ENCODE assay signal across 16 cellular contexts in genomic region chr17:81706757-81707624, GRCh38. TPM values are rescaled to one million over a fixed set of nuclear protein-coding genes. Genes with fewer than 3 reads are reported as not detected.
DNase-seq lines count a peak whose midpoint lies in the region; ATAC-seq, FAIRE-seq and TF ChIP-seq lines count a peak whose summit lies in the region.
"Had no signal": no experiment of that assay in that cellular context is flagged by ENCODE, and none has a peak within 500 bp of the region (broad histone marks: within the 10 kb centered on the region; RNA-seq: fewer than 3 reads in every experiment).

No MANE protein-coding gene starts in this region.

- H2BK15ac ChIP-seq in mesenchymal stem cell (ENCODE audit: low read depth, poor library complexity, severe bottlenecking) = no peak overlapping the region

- no peak overlapping the region for H3K9ac ChIP-seq in HepG2 (ENCODE audit: insufficient read depth, low read depth, low read length)
- no peak overlapping the region for H3K9ac ChIP-seq in mesenchymal stem cell (ENCODE audit: low read length)
- H3K9ac ChIP-seq: KMS-11 had no signal

- 97% methylated on average over 38 of the region's 54 CpGs for WGBS in HepG2 (ENCODE audit: low lambda C conversion rate)
- 93% methylated on average over 3 of the region's 54 CpGs for WGBS in right lobe of liver (ENCODE audit: insufficient coverage, low coverage, low lambda C conversion rate, missing lambda C conversion rate)
- 96% methylated on average over 53 of the region's 54 CpGs for WGBS in mesenchymal stem cell

- H3K4ac ChIP-seq in mesenchymal stem cell (ENCODE audit: low read depth in 1 of 2, low read length in 2 of 2) = no peak overlapping the region

- no peak for TF ChIP-seq RAD21 in HepG2 (CRISPR knock-in tag; IDR thresholded peaks at IDR 0.05)

- H3K9me3 ChIP-seq in HepG2 (ENCODE audit: low read length) (no peaks in the 10 kb centered on the region), right lobe of liver (no peaks in the 10 kb centered on the region), T-helper 17 cell (ENCODE audit: control insufficient read depth, low read length, poor library complexity, severe bottlenecking) (no peaks in the 10 kb centered on the region), mesenchymal stem cell (ENCODE audit: control insufficient read depth, low read length) (no peaks in the 10 kb centered on the region)
- H3K9me3 ChIP-seq: ovary had no signal

- H3K4me3 Mint-ChIP-seq in T-helper 17 cell = no peak overlapping the region

- FAIRE-seq in HepG2 (lab: Jason Lieb, UNC) = no peak
- peak; percentile 17 for FAIRE-seq in urothelium cell line (lab: Jason Lieb, UNC)
- FAIRE-seq: RCC 7860 had no signal

- peaks cover 24% of the 10 kb centered on the region for H3K79me1 ChIP-seq in mesenchymal stem cell (replicated peaks; ENCODE audit: low read length, poor library complexity, severe bottlenecking)

- peaks cover 16% of the 10 kb centered on the region for H3K4me1 Mint-ChIP-seq in T-helper 17 cell

- H3K23ac ChIP-seq in mesenchymal stem cell (ENCODE audit: low read length in 2 of 2) = no peak overlapping the region

- H3K4me1 ChIP-seq in HepG2 (ENCODE audit: insufficient read depth, low read length) (peaks cover 35% of the 10 kb centered on the region), right lobe of liver (peaks cover 0 to 32% (median 12%) of the 10 kb centered on the region in 4 donors), mesenchymal stem cell (ENCODE audit: control insufficient read depth, insufficient read depth, low read depth, low read length) (peaks cover 30% of the 10 kb centered on the region)

- no peak overlapping the region for H4K8ac ChIP-seq in mesenchymal stem cell (ENCODE audit: low read length)

- H3K36me3 Mint-ChIP-seq in T-helper 17 cell (ENCODE audit: low read depth) = peaks cover 2% of the 10 kb centered on the region

- CTCF ChIA-PET in HepG2 (lab: Yijun Ruan, JAX; ENCODE audit: low intra/inter-chr PET ratio, low total read pairs) = no interaction called here

- H3K27ac Mint-ChIP-seq in T-helper 17 cell = peak overlapping the region; percentile 29

- intact Hi-C loops in HepG2 (cut with micrococcal nuclease; ENCODE audit: unreplicated experiment) (no loop called here), right lobe of liver (cut with DNase I) (loop anchor here in 1 of 2 donors (5.0 kb wide), 1 partner anchor 35 kb away; no protein-coding TSS in a partner anchor)

- no peak overlapping the region for H4K91ac ChIP-seq in mesenchymal stem cell (ENCODE audit: low read length)

- H3K79me2 ChIP-seq in HepG2 (ENCODE audit: insufficient read depth, low read length) = peaks cover 34% of the 10 kb centered on the region

- ATAC-seq in HepG2 (no peak), right lobe of liver (no peak), T-helper 17 cell (no peak), omental fat pad (ENCODE audit: low FRiP score) (no peak)

- H3K4me2 ChIP-seq in HepG2 (ENCODE audit: low read depth, low read length) = no peak overlapping the region
- H3K4me2 ChIP-seq in mesenchymal stem cell (ENCODE audit: low read length, poor library complexity, severe bottlenecking) = no peak overlapping the region
- H3K4me2 ChIP-seq: KMS-11 had no signal

- TSS peak; percentile 16 for BruUV-seq in HepG2 (replicated peaks; lab: Mats Ljungman, UMichigan)

- no peaks in the 10 kb centered on the region for H3K27me3 Mint-ChIP-seq in T-helper 17 cell

- no peak overlapping the region for H3K14ac ChIP-seq in mesenchymal stem cell (ENCODE audit: low read length in 2 of 2)

- H3K27me3 ChIP-seq in HepG2 (ENCODE audit: control insufficient read depth in 1 of 2, insufficient read depth in 2 of 2, low read length in 2 of 2) (no peaks in the 10 kb centered on the region; a peak in 1 of 5 replicates), right lobe of liver (no peaks in the 10 kb centered on the region), mesenchymal stem cell (ENCODE audit: control insufficient read depth in 1 of 2, insufficient read depth in 1 of 2, low read length in 2 of 2) (no peaks in the 10 kb centered on the region)
- H3K27me3 ChIP-seq: ovary had no signal

- DNase-seq in HepG2 (ENCODE audit: low spot score) (no peak), right lobe of liver (no peak), T-helper 17 cell (no peak), urothelium cell line (ENCODE audit: low spot score) (no peak), mesenchymal stem cell (no peak), omental fat pad (ENCODE audit: low spot score) (no peak)
- DNase-seq: activated gamma-delta T cell; anterior cingulate cortex; foreskin melanocyte; NCI-H1417; NCI-H82; stimulated activated CD4-positive, alpha-beta T cell treated with anti-CD3 and anti-CD28 coated beads, Interleukin-4, amount 100 ng/mL, for 1 hour; stimulated activated CD8-positive, alpha-beta memory T cell treated with anti-CD3 and anti-CD28 coated beads, Interleukin-4, amount 100 ng/mL, for 48 hours had no signal

- no peak overlapping the region for H3K18ac ChIP-seq in mesenchymal stem cell (ENCODE audit: low read depth in 1 of 2, low read length in 2 of 2)

- POLR2A ChIA-PET in HepG2 (lab: Yijun Ruan, JAX) = interaction anchor here (1.3 to 4.2 kb wide), 3 partner anchors 20 to 154 kb away, joined by 3 to 25 read pairs (median 17); partner anchors contain the start of genes ARL16, HGS and P4HB

- H3K4me3 ChIP-seq in HepG2 (replicated peaks in 1 of 3; ENCODE audit: insufficient read depth in 1 of 3, low read depth in 2 of 3, low read length in 3 of 3) (no peak overlapping the region), right lobe of liver (no peak overlapping the region), mesenchymal stem cell (ENCODE audit: insufficient read depth in 1 of 2, low read depth in 1 of 2, low read length in 2 of 2) (no peak overlapping the region)
- H3K4me3 ChIP-seq: ovary had no signal

- TF ChIP-seq EP300 in HepG2 (IDR thresholded peaks at IDR 0.05; ENCODE audit: low read depth in 2 of 2, low read length in 2 of 2) (no peak), HepG2 (CRISPR knock-in tag; IDR thresholded peaks at IDR 0.05; ENCODE audit: borderline replicate concordance) (no peak)

- TF ChIP-seq CTCF in HepG2 (CRISPR knock-in tag; IDR thresholded peaks at IDR 0.05) = no peak
- TF ChIP-seq CTCF in right lobe of liver (IDR thresholded peaks at IDR 0.05) = no peak
- TF ChIP-seq CTCF in omental fat pad (IDR thresholded peaks at IDR 0.05) = no peak

- no peak overlapping the region for H2BK12ac ChIP-seq in mesenchymal stem cell (ENCODE audit: low read length in 2 of 2)

- H3K36me3 ChIP-seq in HepG2 (replicated peaks in 1 of 2; ENCODE audit: control insufficient read depth in 1 of 2, insufficient read depth in 2 of 2, low read length in 2 of 2) (peaks cover 18 to 37% of the 10 kb centered on the region in 2 experiments), right lobe of liver (peaks cover 0 to 35% (median 12%) of the 10 kb centered on the region in 4 donors), mesenchymal stem cell (ENCODE audit: control insufficient read depth in 1 of 2, insufficient read depth in 2 of 2, low read depth in 1 of 2, low read length in 2 of 2) (peaks cover 38 to 47% of the 10 kb centered on the region in 2 experiments)
- H3K36me3 ChIP-seq: ovary had no signal

- no peak; a peak in 1 of 4 replicates for TF ChIP-seq POLR2A in HepG2 (IDR thresholded peaks at IDR 0.05; ENCODE audit: insufficient read depth in 1 of 2, low read depth in 2 of 2, low read length in 2 of 2)
- no peak for TF ChIP-seq POLR2A in right lobe of liver (IDR thresholded peaks at IDR 0.05)

- no peak overlapping the region for H2AK5ac ChIP-seq in mesenchymal stem cell (ENCODE audit: low read length, severe bottlenecking)

- H4K20me1 ChIP-seq in HepG2 (ENCODE audit: insufficient read depth, low read length) = no peaks in the 10 kb centered on the region; the same call in 1 of the 2 replicates

- H3K27ac ChIP-seq in HepG2 (ENCODE audit: extremely low read length, insufficient read depth, low read length) (no peak overlapping the region), right lobe of liver (no peak overlapping the region), mesenchymal stem cell (ENCODE audit: low read length, poor library complexity, severe bottlenecking) (no peak overlapping the region)
- H3K27ac ChIP-seq: KMS-11, ovary had no signal

- H2BK5ac ChIP-seq in mesenchymal stem cell (ENCODE audit: low read depth, low read length, poor library complexity, severe bottlenecking) = no peak overlapping the region

- in situ Hi-C loops in HepG2 (cut with HindIII; ENCODE audit: extremely low pct_ligation_motif_present, low pct_unique_long_range_greater_than_20kb) = no loop called here

- no peak overlapping the region for H2AFZ ChIP-seq in HepG2 (ENCODE audit: low read length)
- H2AFZ ChIP-seq in mesenchymal stem cell (ENCODE audit: low read depth, low read length) = no peak overlapping the region

- H2BK120ac ChIP-seq in mesenchymal stem cell (ENCODE audit: low read depth, low read length) = no peak overlapping the region

RNA-seq across cellular contexts. Expression of gene MRPL12, which starts 3.8 kb away (rescaled TPM):
- 39.1 and 72.5 TPM in 2 replicates for total RNA-seq in HepG2 (2016; rRNA removed; fragmentation: Illumina TruSeq; extraction: Trizol)
- 76.8 and 84.3 TPM in 2 replicates for total RNA-seq in HepG2 (2016; cell fraction: cytosol; rRNA removed; fragmentation: Illumina TruSeq; extraction: Trizol; ENCODE audit: low read depth)
- 47.2 and 70.7 TPM in 2 replicates for total RNA-seq in HepG2 (2016; cell fraction: insoluble cytoplasmic fraction; rRNA removed; fragmentation: Illumina TruSeq; extraction: Trizol)
- total RNA-seq in HepG2 (2016; cell fraction: membrane; rRNA removed; fragmentation: Illumina TruSeq; extraction: Trizol) = 95.6 and 107 TPM in 2 replicates
- 26.8 and 29.8 TPM in 2 replicates for total RNA-seq in HepG2 (2016; cell fraction: nucleus; rRNA removed; fragmentation: Illumina TruSeq; extraction: Trizol)
- 94.1 and 112 TPM in 2 replicates for polyA plus RNA-seq in HepG2 (2011; rRNA removed)
- 137 and 215 TPM in 2 replicates for polyA plus RNA-seq in HepG2 (2011; cell fraction: cytosol; rRNA removed)
- 94.6 and 96.1 TPM in 2 replicates for polyA plus RNA-seq in HepG2 (2011; cell fraction: nucleus; rRNA removed)
- 83.0 and 86.6 TPM in 2 replicates for polyA plus RNA-seq in HepG2 (2012)
- polyA plus RNA-seq in HepG2 (2016; cell fraction: cytosol; fragmentation: Illumina TruSeq; extraction: Trizol; ENCODE audit: low read depth) = 367 and 487 TPM in 2 replicates
- 281 and 289 TPM in 2 replicates for polyA plus RNA-seq in HepG2 (2016; cell fraction: insoluble cytoplasmic fraction; fragmentation: Illumina TruSeq; extraction: Trizol; ENCODE audit: low read depth)
- polyA plus RNA-seq in HepG2 (2016; cell fraction: membrane; fragmentation: Illumina TruSeq; extraction: Trizol; ENCODE audit: low read depth) = 273 and 345 TPM in 2 replicates
- 148 and 167 TPM in 2 replicates for polyA plus RNA-seq in HepG2 (2016; cell fraction: nucleus; fragmentation: Illumina TruSeq; extraction: Trizol; ENCODE audit: insufficient read depth, low read depth)
- 58.6 and 62.0 TPM in 2 replicates for polyA minus RNA-seq in HepG2 (2011; rRNA and poly(A)+ RNA removed; ENCODE audit: low replicate concordance)
- 34.6 and 36.8 TPM in 2 replicates for polyA minus RNA-seq in HepG2 (2011; cell fraction: cytosol; rRNA and poly(A)+ RNA removed)
- polyA minus RNA-seq in HepG2 (2011; cell fraction: nucleus; rRNA and poly(A)+ RNA removed) = 24.0 and 29.4 TPM in 2 replicates
- total RNA-seq in right lobe of liver = 100 to 1,000 TPM in 2 of 6 experiments, 10 to 100 TPM in 4; 43.8 to 119 (median 59.3) TPM
- 10 to 100 TPM; 21.4 to 21.8 TPM for total RNA-seq in T-helper 17 cell
- polyA plus RNA-seq in mesenchymal stem cell (2013, experiment 1 of 2) = 57.7 TPM
- polyA plus RNA-seq in mesenchymal stem cell (2013, experiment 2 of 2) = 59.4 TPM
- 10 to 100 TPM; 31.4 to 55.8 (median 49.2) TPM for total RNA-seq in omental fat pad

RNA-seq across cellular contexts. Expression of gene SLC25A10, which starts 5.1 kb away (rescaled TPM):
- total RNA-seq in HepG2 (2016; rRNA removed; fragmentation: Illumina TruSeq; extraction: Trizol) = 111 and 140 TPM in 2 replicates
- 76.5 and 89.9 TPM in 2 replicates for total RNA-seq in HepG2 (2016; cell fraction: cytosol; rRNA removed; fragmentation: Illumina TruSeq; extraction: Trizol; ENCODE audit: low read depth)
- total RNA-seq in HepG2 (2016; cell fraction: insoluble cytoplasmic fraction; rRNA removed; fragmentation: Illumina TruSeq; extraction: Trizol) = 100 and 147 TPM in 2 replicates
- 143 and 165 TPM in 2 replicates for total RNA-seq in HepG2 (2016; cell fraction: membrane; rRNA removed; fragmentation: Illumina TruSeq; extraction: Trizol)
- total RNA-seq in HepG2 (2016; cell fraction: nucleus; rRNA removed; fragmentation: Illumina TruSeq; extraction: Trizol) = 53.5 and 61.2 TPM in 2 replicates
- polyA plus RNA-seq in HepG2 (2011; rRNA removed) = 46.5 and 59.7 TPM in 2 replicates
- polyA plus RNA-seq in HepG2 (2011; cell fraction: cytosol; rRNA removed) = 37.0 and 59.3 TPM in 2 replicates
- polyA plus RNA-seq in HepG2 (2011; cell fraction: nucleus; rRNA removed) = 97.5 and 120 TPM in 2 replicates
- 28.3 and 32.0 TPM in 2 replicates for polyA plus RNA-seq in HepG2 (2012)
- 77.4 and 92.5 TPM in 2 replicates for polyA plus RNA-seq in HepG2 (2016; cell fraction: cytosol; fragmentation: Illumina TruSeq; extraction: Trizol; ENCODE audit: low read depth)
- 90.7 and 117 TPM in 2 replicates for polyA plus RNA-seq in HepG2 (2016; cell fraction: insoluble cytoplasmic fraction; fragmentation: Illumina TruSeq; extraction: Trizol; ENCODE audit: low read depth)
- polyA plus RNA-seq in HepG2 (2016; cell fraction: membrane; fragmentation: Illumina TruSeq; extraction: Trizol; ENCODE audit: low read depth) = 117 and 123 TPM in 2 replicates
- 106 and 108 TPM in 2 replicates for polyA plus RNA-seq in HepG2 (2016; cell fraction: nucleus; fragmentation: Illumina TruSeq; extraction: Trizol; ENCODE audit: insufficient read depth, low read depth)
- polyA minus RNA-seq in HepG2 (2011; rRNA and poly(A)+ RNA removed; ENCODE audit: low replicate concordance) = 55.9 and 103 TPM in 2 replicates
- 23.3 and 25.9 TPM in 2 replicates for polyA minus RNA-seq in HepG2 (2011; cell fraction: cytosol; rRNA and poly(A)+ RNA removed)
- polyA minus RNA-seq in HepG2 (2011; cell fraction: nucleus; rRNA and poly(A)+ RNA removed) = 32.0 and 34.5 TPM in 2 replicates
- 10 to 100 TPM; 35.6 to 92.0 (median 72.7) TPM for total RNA-seq in right lobe of liver
- total RNA-seq in T-helper 17 cell = 1 to 10 TPM; 3.4 TPM
- polyA plus RNA-seq in mesenchymal stem cell (2013, experiment 1 of 2) = 4.5 TPM
- 4.1 TPM for polyA plus RNA-seq in mesenchymal stem cell (2013, experiment 2 of 2)
- 10 to 100 TPM; 11.4 to 22.4 (median 14.0) TPM for total RNA-seq in omental fat pad

RNA-seq across cellular contexts. Expression of gene HGS, which starts 23.2 kb away (rescaled TPM):
- 54.1 and 73.3 TPM in 2 replicates for total RNA-seq in HepG2 (2016; rRNA removed; fragmentation: Illumina TruSeq; extraction: Trizol)
- 23.7 and 25.3 TPM in 2 replicates for total RNA-seq in HepG2 (2016; cell fraction: cytosol; rRNA removed; fragmentation: Illumina TruSeq; extraction: Trizol; ENCODE audit: low read depth)
- total RNA-seq in HepG2 (2016; cell fraction: insoluble cytoplasmic fraction; rRNA removed; fragmentation: Illumina TruSeq; extraction: Trizol) = 46.3 and 75.5 TPM in 2 replicates
- total RNA-seq in HepG2 (2016; cell fraction: membrane; rRNA removed; fragmentation: Illumina TruSeq; extraction: Trizol) = 26.2 and 27.2 TPM in 2 replicates
- total RNA-seq in HepG2 (2016; cell fraction: nucleus; rRNA removed; fragmentation: Illumina TruSeq; extraction: Trizol) = 61.6 and 70.3 TPM in 2 replicates
- polyA plus RNA-seq in HepG2 (2011; rRNA removed) = 78.1 and 85.3 TPM in 2 replicates
- polyA plus RNA-seq in HepG2 (2011; cell fraction: cytosol; rRNA removed) = 23.0 and 37.1 TPM in 2 replicates
- 599 and 842 TPM in 2 replicates for polyA plus RNA-seq in HepG2 (2011; cell fraction: nucleus; rRNA removed)
- 50.3 and 58.5 TPM in 2 replicates for polyA plus RNA-seq in HepG2 (2012)
- 10.3 and 14.6 TPM in 2 replicates for polyA plus RNA-seq in HepG2 (2016; cell fraction: cytosol; fragmentation: Illumina TruSeq; extraction: Trizol; ENCODE audit: low read depth)
- 49.0 and 65.5 TPM in 2 replicates for polyA plus RNA-seq in HepG2 (2016; cell fraction: insoluble cytoplasmic fraction; fragmentation: Illumina TruSeq; extraction: Trizol; ENCODE audit: low read depth)
- 20.0 and 26.0 TPM in 2 replicates for polyA plus RNA-seq in HepG2 (2016; cell fraction: membrane; fragmentation: Illumina TruSeq; extraction: Trizol; ENCODE audit: low read depth)
- polyA plus RNA-seq in HepG2 (2016; cell fraction: nucleus; fragmentation: Illumina TruSeq; extraction: Trizol; ENCODE audit: insufficient read depth, low read depth) = 239 and 240 TPM in 2 replicates
- 124 and 132 TPM in 2 replicates for polyA minus RNA-seq in HepG2 (2011; rRNA and poly(A)+ RNA removed; ENCODE audit: low replicate concordance)
- polyA minus RNA-seq in HepG2 (2011; cell fraction: cytosol; rRNA and poly(A)+ RNA removed) = 22.8 and 27.9 TPM in 2 replicates
- 76.9 and 79.1 TPM in 2 replicates for polyA minus RNA-seq in HepG2 (2011; cell fraction: nucleus; rRNA and poly(A)+ RNA removed)
- total RNA-seq in right lobe of liver = 10 to 100 TPM; 30.6 to 46.3 (median 37.3) TPM
- 100 to 1,000 TPM; 111 to 121 TPM for total RNA-seq in T-helper 17 cell
- 51.0 TPM for polyA plus RNA-seq in mesenchymal stem cell (2013, experiment 1 of 2)
- polyA plus RNA-seq in mesenchymal stem cell (2013, experiment 2 of 2) = 49.3 TPM
- 100 to 1,000 TPM in 1 of 4 donors, 10 to 100 TPM in 3; 54.0 to 117 (median 66.9) TPM for total RNA-seq in omental fat pad

RNA-seq across cellular contexts. Expression of gene ARL16, which starts 23.4 kb away (rescaled TPM):
- 18.8 and 20.8 TPM in 2 replicates for total RNA-seq in HepG2 (2016; rRNA removed; fragmentation: Illumina TruSeq; extraction: Trizol)
- total RNA-seq in HepG2 (2016; cell fraction: cytosol; rRNA removed; fragmentation: Illumina TruSeq; extraction: Trizol; ENCODE audit: low read depth) = 17.5 and 20.2 TPM in 2 replicates
- 21.5 and 21.9 TPM in 2 replicates for total RNA-seq in HepG2 (2016; cell fraction: insoluble cytoplasmic fraction; rRNA removed; fragmentation: Illumina TruSeq; extraction: Trizol)
- 24.3 and 26.3 TPM in 2 replicates for total RNA-seq in HepG2 (2016; cell fraction: membrane; rRNA removed; fragmentation: Illumina TruSeq; extraction: Trizol)
- total RNA-seq in HepG2 (2016; cell fraction: nucleus; rRNA removed; fragmentation: Illumina TruSeq; extraction: Trizol) = 10.5 and 14.3 TPM in 2 replicates
- 30.8 and 32.1 TPM in 2 replicates for polyA plus RNA-seq in HepG2 (2011; rRNA removed)
- polyA plus RNA-seq in HepG2 (2011; cell fraction: cytosol; rRNA removed) = 30.7 and 36.8 TPM in 2 replicates
- 21.1 and 26.0 TPM in 2 replicates for polyA plus RNA-seq in HepG2 (2011; cell fraction: nucleus; rRNA removed)
- 16.3 and 19.8 TPM in 2 replicates for polyA plus RNA-seq in HepG2 (2012)
- 22.8 and 26.9 TPM in 2 replicates for polyA plus RNA-seq in HepG2 (2016; cell fraction: cytosol; fragmentation: Illumina TruSeq; extraction: Trizol; ENCODE audit: low read depth)
- polyA plus RNA-seq in HepG2 (2016; cell fraction: insoluble cytoplasmic fraction; fragmentation: Illumina TruSeq; extraction: Trizol; ENCODE audit: low read depth) = 25.4 and 25.5 TPM in 2 replicates
- polyA plus RNA-seq in HepG2 (2016; cell fraction: membrane; fragmentation: Illumina TruSeq; extraction: Trizol; ENCODE audit: low read depth) = 24.7 and 30.0 TPM in 2 replicates
- 41.6 and 53.5 TPM in 2 replicates for polyA plus RNA-seq in HepG2 (2016; cell fraction: nucleus; fragmentation: Illumina TruSeq; extraction: Trizol; ENCODE audit: insufficient read depth, low read depth)
- 17.2 and 24.1 TPM in 2 replicates for polyA minus RNA-seq in HepG2 (2011; rRNA and poly(A)+ RNA removed; ENCODE audit: low replicate concordance)
- 4.7 and 5.4 TPM in 2 replicates for polyA minus RNA-seq in HepG2 (2011; cell fraction: cytosol; rRNA and poly(A)+ RNA removed)
- polyA minus RNA-seq in HepG2 (2011; cell fraction: nucleus; rRNA and poly(A)+ RNA removed) = 10.7 and 14.5 TPM in 2 replicates
- 10 to 100 TPM in 4 of 6 experiments, 1 to 10 TPM in 2; 5.3 to 16.8 (median 11.1) TPM for total RNA-seq in right lobe of liver
- total RNA-seq in T-helper 17 cell = 10 to 100 TPM; 10.5 to 34.0 TPM
- polyA plus RNA-seq in mesenchymal stem cell (2013, experiment 1 of 2) = 32.6 TPM
- 33.3 TPM for polyA plus RNA-seq in mesenchymal stem cell (2013, experiment 2 of 2)
- 10 to 100 TPM; 18.8 to 28.8 (median 26.9) TPM for total RNA-seq in omental fat pad

RNA-seq across cellular contexts. Expression of gene CCDC137, which starts 40.5 kb away (rescaled TPM):
- total RNA-seq in HepG2 (2016; rRNA removed; fragmentation: Illumina TruSeq; extraction: Trizol) (34.4 and 39.1 TPM in 2 replicates), right lobe of liver (10 to 100 TPM in 1 of 6 experiments, 1 to 10 TPM in 5; 5.5 to 35.0 (median 6.5) TPM), T-helper 17 cell (10 to 100 TPM; 15.0 to 18.4 TPM), omental fat pad (10 to 100 TPM in 1 of 4 donors, 1 to 10 TPM in 3; 6.8 to 15.6 (median 9.4) TPM)
- 10.7 and 10.8 TPM in 2 replicates for total RNA-seq in HepG2 (2016; cell fraction: cytosol; rRNA removed; fragmentation: Illumina TruSeq; extraction: Trizol; ENCODE audit: low read depth)
- total RNA-seq in HepG2 (2016; cell fraction: insoluble cytoplasmic fraction; rRNA removed; fragmentation: Illumina TruSeq; extraction: Trizol) = 31.3 and 40.3 TPM in 2 replicates
- total RNA-seq in HepG2 (2016; cell fraction: membrane; rRNA removed; fragmentation: Illumina TruSeq; extraction: Trizol) = 16.9 and 19.0 TPM in 2 replicates
- total RNA-seq in HepG2 (2016; cell fraction: nucleus; rRNA removed; fragmentation: Illumina TruSeq; extraction: Trizol) = 20.9 and 21.8 TPM in 2 replicates
- polyA plus RNA-seq in HepG2 (2011; rRNA removed) = 14.6 and 14.7 TPM in 2 replicates
- polyA plus RNA-seq in HepG2 (2011; cell fraction: cytosol; rRNA removed) = 10.9 and 12.3 TPM in 2 replicates
- 18.8 and 20.1 TPM in 2 replicates for polyA plus RNA-seq in HepG2 (2011; cell fraction: nucleus; rRNA removed)
- 15.7 and 20.6 TPM in 2 replicates for polyA plus RNA-seq in HepG2 (2012)
- 6.0 and 6.1 TPM in 2 replicates for polyA plus RNA-seq in HepG2 (2016; cell fraction: cytosol; fragmentation: Illumina TruSeq; extraction: Trizol; ENCODE audit: low read depth)
- 43.6 and 43.8 TPM in 2 replicates for polyA plus RNA-seq in HepG2 (2016; cell fraction: insoluble cytoplasmic fraction; fragmentation: Illumina TruSeq; extraction: Trizol; ENCODE audit: low read depth)
- 11.4 and 11.7 TPM in 2 replicates for polyA plus RNA-seq in HepG2 (2016; cell fraction: membrane; fragmentation: Illumina TruSeq; extraction: Trizol; ENCODE audit: low read depth)
- polyA plus RNA-seq in HepG2 (2016; cell fraction: nucleus; fragmentation: Illumina TruSeq; extraction: Trizol; ENCODE audit: insufficient read depth, low read depth) = 75.0 and 87.7 TPM in 2 replicates
- 4.1 and 5.1 TPM in 2 replicates for polyA minus RNA-seq in HepG2 (2011; rRNA and poly(A)+ RNA removed; ENCODE audit: low replicate concordance)
- polyA minus RNA-seq in HepG2 (2011; cell fraction: cytosol; rRNA and poly(A)+ RNA removed) = 5.1 and 5.5 TPM in 2 replicates
- 7.0 and 8.8 TPM in 2 replicates for polyA minus RNA-seq in HepG2 (2011; cell fraction: nucleus; rRNA and poly(A)+ RNA removed)
- 19.8 TPM for polyA plus RNA-seq in mesenchymal stem cell (2013, experiment 1 of 2)
- polyA plus RNA-seq in mesenchymal stem cell (2013, experiment 2 of 2) = 17.9 TPM
